8 cellular contexts compared by ENCODE assay signal in genomic region chr11:115718945-115719344, GRCh38.
"Had no signal": no experiment of that assay in that cellular context is flagged by ENCODE, and none has a peak within 500 bp of the region (broad histone marks: within the 10 kb centered on the region; RNA-seq: fewer than 3 reads in every experiment).

No MANE protein-coding gene starts in this region.

- H3K4me2 ChIP-seq: GM23338 had no signal

- H3K27ac ChIP-seq: HL-60 had no signal

- H3K4me3 ChIP-seq: GM23338, K562 had no signal

- DNase-seq: H9, HCEC 1CT, IMR-90 had no signal

- FAIRE-seq: H1, H54, K562 had no signal

- ATAC-seq: K562 had no signal
